ENCODE assay signal across 23 cellular contexts in the genomic region with DNA sequence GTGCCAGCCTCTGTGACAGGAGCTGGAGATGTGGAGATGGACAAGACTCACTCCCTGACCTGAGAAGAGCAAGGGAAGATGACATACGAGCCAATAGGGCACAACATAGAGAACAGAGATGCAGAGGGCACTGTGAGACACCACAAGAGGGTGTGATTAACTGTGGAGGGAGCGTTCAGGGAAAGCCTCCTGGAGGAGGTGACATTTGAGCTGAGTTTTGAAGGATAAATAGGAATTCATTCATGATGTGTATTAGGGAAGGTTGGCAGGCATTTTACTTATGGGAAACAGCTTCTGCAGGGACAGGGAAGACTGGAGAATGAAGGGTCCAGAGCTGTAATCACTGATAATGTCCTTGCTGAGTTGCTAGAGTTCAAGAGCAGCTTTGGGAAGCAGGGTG. TPM values are rescaled to one million over a fixed set of nuclear protein-coding genes. Genes with fewer than 3 reads are reported as not detected.
DNase-seq lines count a peak whose midpoint lies in the region; ATAC-seq and TF ChIP-seq lines count a peak whose summit lies in the region.
"Had no signal": no experiment of that assay in that cellular context is flagged by ENCODE, and none has a peak within 500 bp of the region (broad histone marks: within the 10 kb centered on the region; RNA-seq: fewer than 3 reads in every experiment).

No MANE protein-coding gene starts in this region.

- POLR2A ChIA-PET in SK-N-SH (lab: Yijun Ruan, JAX): no interaction called here
- POLR2A ChIA-PET in CD4-positive, alpha-beta T cell (lab: Charles Lee): interaction anchor here (0.6 kb wide), 1 partner anchor 17 kb away, joined by 3 read pairs; no protein-coding TSS in a partner anchor

- H3K9me3 ChIP-seq in SK-N-SH (no peaks in the 10 kb centered on the region), OCI-LY3 (ENCODE audit: insufficient read depth, low read length) (no peaks in the 10 kb centered on the region)
- H3K9me3 ChIP-seq in CD4-positive, alpha-beta T cell (ENCODE audit: control insufficient read depth, low read length): no peaks in the 10 kb centered on the region
- H3K9me3 ChIP-seq: A549; BLaER1 treated with 17β-estradiol and CSF1 and Interleukin-3, amounts not matched to agents 10 nM and 100 nM; Caco-2 had no signal

- peak overlapping the region; percentile 25 for H3K27ac Mint-ChIP-seq in nephron progenitor cell
- H3K27ac Mint-ChIP-seq in CD4-positive, alpha-beta T cell: no peak overlapping the region
- H3K27ac Mint-ChIP-seq: B cell; CD4-positive, CD25-positive, alpha-beta regulatory T cell; CD8-positive, alpha-beta T cell had no signal

- TF ChIP-seq CTCF in SK-N-SH (IDR thresholded peaks at IDR 0.05) (no peak), OCI-LY3 (IDR thresholded peaks at IDR 0.05; ENCODE audit: low read depth, low read length) (0 out of 2 replicates have a peak, but pooled peaks have one; percentile 4), nephron progenitor cell (IDR thresholded peaks at IDR 0.05) (no peak)
- no peak for TF ChIP-seq CTCF in CD4-positive, alpha-beta T cell (IDR thresholded peaks at IDR 0.05)

- intact Hi-C loops in CD4-positive, alpha-beta T cell (cut with DNase I, micrococcal nuclease): no loop called here

- H3K79me2 ChIP-seq in SK-N-SH (ENCODE audit: insufficient read depth) (no peaks in the 10 kb centered on the region), OCI-LY3 (ENCODE audit: low read length) (no peaks in the 10 kb centered on the region)

- no peaks in the 10 kb centered on the region for H4K20me1 ChIP-seq in SK-N-SH (ENCODE audit: insufficient read depth)
- no peaks in the 10 kb centered on the region for H4K20me1 ChIP-seq in OCI-LY3 (ENCODE audit: insufficient read depth, low read length)
- H4K20me1 ChIP-seq: BLaER1 treated with 17β-estradiol and CSF1 and Interleukin-3, amounts not matched to agents 10 nM and 100 nM had no signal

- no peak for ATAC-seq in SK-N-SH treated with all-trans-retinoic acid at 6 μM for 48 hours
- ATAC-seq in CD4-positive, alpha-beta T cell (ENCODE audit: poor library complexity): no peak
- ATAC-seq: A549; CD8-positive, alpha-beta T cell; GM12878 had no signal

- H3K4me2 ChIP-seq in SK-N-SH: no peak overlapping the region
- no peak overlapping the region for H3K4me2 ChIP-seq in OCI-LY3 (ENCODE audit: low read length)
- H3K4me2 ChIP-seq: A549; BLaER1 treated with 17β-estradiol and CSF1 and Interleukin-3, amounts not matched to agents 10 nM and 100 nM had no signal

- H3K36me3 ChIP-seq in SK-N-SH (replicated peaks in 1 of 2; ENCODE audit: control insufficient read depth in 1 of 2, insufficient read depth in 2 of 2, low read length in 1 of 2) (no peaks in the 10 kb centered on the region), OCI-LY3 (replicated peaks; ENCODE audit: low read depth, low read length) (no peaks in the 10 kb centered on the region)
- H3K36me3 ChIP-seq: BLaER1 treated with 17β-estradiol and CSF1 and Interleukin-3, amounts not matched to agents 10 nM and 100 nM had no signal

- TF ChIP-seq RAD21 in SK-N-SH (IDR thresholded peaks at IDR 0.05; ENCODE audit: low read length): no peak

- H3K9me3 Mint-ChIP-seq in nephron progenitor cell: no peaks in the 10 kb centered on the region
- H3K9me3 Mint-ChIP-seq in CD4-positive, alpha-beta T cell: no peaks in the 10 kb centered on the region
- H3K9me3 Mint-ChIP-seq: CD8-positive, alpha-beta T cell had no signal

- CTCF ChIA-PET in SK-N-SH (lab: Yijun Ruan, JAX): interaction anchor here (1.4 to 3.2 kb wide), 2 partner anchors 11 to 173 kb away, joined by 5 to 13 read pairs; no protein-coding TSS in a partner anchor
- CTCF ChIA-PET in CD4-positive, alpha-beta T cell (lab: Charles Lee): interaction anchor here (1.2 to 1.4 kb wide), 2 partner anchors 10 to 31 kb away, joined by 3 read pairs; no protein-coding TSS in a partner anchor

- H3K9me2 ChIP-seq in SK-N-SH: no peaks in the 10 kb centered on the region

- H3K27ac ChIP-seq in SK-N-SH (ENCODE audit: low read depth in 2 of 2, low read length in 1 of 2) (no peak overlapping the region), OCI-LY3 (ENCODE audit: low read length) (no peak overlapping the region)
- H3K27ac ChIP-seq in CD4-positive, alpha-beta T cell (ENCODE audit: low read depth, low read length): no peak overlapping the region
- H3K27ac ChIP-seq: 22Rv1; A549; BLaER1 treated with 17β-estradiol and CSF1 and Interleukin-3, amounts not matched to agents 10 nM and 100 nM; C4-2B had no signal

- no peak overlapping the region for H3K4me3 Mint-ChIP-seq in nephron progenitor cell
- no peak overlapping the region for H3K4me3 Mint-ChIP-seq in CD4-positive, alpha-beta T cell
- H3K4me3 Mint-ChIP-seq: B cell; CD4-positive, CD25-positive, alpha-beta regulatory T cell; CD8-positive, alpha-beta T cell had no signal

- H3K4me1 ChIP-seq in SK-N-SH (ENCODE audit: control insufficient read depth in 1 of 2, insufficient read depth in 2 of 2, low read depth in 1 of 2, low read length in 1 of 2) (no peaks in the 10 kb centered on the region), OCI-LY3 (ENCODE audit: low read length) (no peaks in the 10 kb centered on the region)
- H3K4me1 ChIP-seq: A549; BLaER1 treated with 17β-estradiol and CSF1 and Interleukin-3, amounts not matched to agents 10 nM and 100 nM; Caco-2 had no signal

- peaks cover 6% of the 10 kb centered on the region for H3K4me1 Mint-ChIP-seq in nephron progenitor cell
- no peaks in the 10 kb centered on the region for H3K4me1 Mint-ChIP-seq in CD4-positive, alpha-beta T cell (ENCODE audit: low read depth)
- H3K4me1 Mint-ChIP-seq: B cell had no signal

- 43% methylated on average over 2 of the region's 2 CpGs for WGBS in SK-N-SH (ENCODE audit: low lambda C conversion rate)

- H3K27me3 ChIP-seq in SK-N-SH (ENCODE audit: insufficient read depth): no peaks in the 10 kb centered on the region
- no peaks in the 10 kb centered on the region for H3K27me3 ChIP-seq in OCI-LY3 (ENCODE audit: low read depth, low read length)
- no peaks in the 10 kb centered on the region for H3K27me3 ChIP-seq in CD4-positive, alpha-beta T cell (ENCODE audit: control insufficient read depth, insufficient read depth, low read length)
- H3K27me3 ChIP-seq: BLaER1 treated with 17β-estradiol and CSF1 and Interleukin-3, amounts not matched to agents 10 nM and 100 nM had no signal

- H3K27me3 Mint-ChIP-seq in nephron progenitor cell (ENCODE audit: low read depth, poor library complexity): peaks cover 10% of the 10 kb centered on the region
- H3K27me3 Mint-ChIP-seq in CD4-positive, alpha-beta T cell: no peaks in the 10 kb centered on the region
- H3K27me3 Mint-ChIP-seq: B cell; CD4-positive, CD25-positive, alpha-beta regulatory T cell had no signal

- H3K36me3 Mint-ChIP-seq in nephron progenitor cell (ENCODE audit: low read depth): no peaks in the 10 kb centered on the region
- H3K36me3 Mint-ChIP-seq in CD4-positive, alpha-beta T cell (ENCODE audit: low read depth): no peaks in the 10 kb centered on the region
- H3K36me3 Mint-ChIP-seq: CD4-positive, CD25-positive, alpha-beta regulatory T cell; CD8-positive, alpha-beta T cell had no signal

- H3K9ac ChIP-seq in SK-N-SH: no peak overlapping the region
- no peak overlapping the region for H3K9ac ChIP-seq in OCI-LY3 (ENCODE audit: low read length)
- H3K9ac ChIP-seq: BLaER1 treated with 17β-estradiol and CSF1 and Interleukin-3, amounts not matched to agents 10 nM and 100 nM had no signal

- TF ChIP-seq EP300 in SK-N-SH (IDR thresholded peaks at IDR 0.05; ENCODE audit: borderline replicate concordance in 1 of 2, low read depth in 1 of 2, low read length in 1 of 2): no peak

- no peaks in the 10 kb centered on the region for H3F3A ChIP-seq in SK-N-SH (replicated peaks; ENCODE audit: insufficient read depth)

- DNase-seq in SK-N-SH (no peak), nephron progenitor cell (no peak), CD1c-positive myeloid dendritic cell (ENCODE audit: extremely low spot score) (no peak)
- no peak for DNase-seq in CD4-positive, alpha-beta T cell
- DNase-seq: AML-193; Caco-2; Calu3; CD4-positive, CD25-positive, alpha-beta regulatory T cell; CD8-positive, alpha-beta T cell; DMS153; DMS53; DMS79; DND-41; EL; GDM1 had no signal

- H2AFZ ChIP-seq in SK-N-SH (ENCODE audit: low read depth) (no peak overlapping the region), OCI-LY3 (ENCODE audit: low read depth, low read length) (no peak overlapping the region)

- no peak overlapping the region for H3K4me3 ChIP-seq in SK-N-SH (ENCODE audit: low read depth in 2 of 2, low read length in 1 of 2)
- H3K4me3 ChIP-seq in OCI-LY3 (ENCODE audit: low read length): no peak overlapping the region
- H3K4me3 ChIP-seq: A549; BLaER1 treated with 17β-estradiol and CSF1 and Interleukin-3, amounts not matched to agents 10 nM and 100 nM; GM12878 had no signal

TF ChIP-seq in SK-N-SH treated with all-trans-retinoic acid at 6 μM for 48 hours, 23 proteins besides CTCF, POLR2A, EP300 and RAD21 (continues in another document):
- no peak for TF ChIP-seq ZNF8 (CRISPR knock-in tag; IDR thresholded peaks at IDR 0.05)
- no peak for TF ChIP-seq BACH2 (CRISPR knock-in tag; IDR thresholded peaks at IDR 0.05; ENCODE audit: borderline replicate concordance)
- TF ChIP-seq ZFP3 (CRISPR knock-in tag; IDR thresholded peaks at IDR 0.05): peak; percentile 78; the same call in 1 of the 2 replicates
- no peak for TF ChIP-seq OSR1 (CRISPR knock-in tag; IDR thresholded peaks at IDR 0.05)
- no peak for TF ChIP-seq SNAI2 (CRISPR knock-in tag; IDR thresholded peaks at IDR 0.05)
- TF ChIP-seq ZNF70 (CRISPR knock-in tag; IDR thresholded peaks at IDR 0.05): no peak

RNA-seq across cellular contexts. Expression of a gene that starts 25.0 kb away (rescaled TPM):
- polyA plus RNA-seq in SK-N-SH (2012; rRNA removed): 0.90 and 1.2 TPM in 2 replicates
- polyA plus RNA-seq in SK-N-SH (2012; cell fraction: cytosol; rRNA removed): 0.77 and 0.95 TPM in 2 replicates
- polyA plus RNA-seq in SK-N-SH (2012; cell fraction: nucleus; rRNA removed): 0.53 and 1.2 TPM in 2 replicates
- 100 to 1,000 TPM; 122 to 123 TPM for total RNA-seq in CD4-positive, alpha-beta T cell
